Comparison of ENCODE assay signal across 9 cellular contexts in genomic region chr9:129270903-129271431, GRCh38.
DNase-seq lines count a peak whose midpoint lies in the region; ATAC-seq, FAIRE-seq and TF ChIP-seq lines count a peak whose summit lies in the region.
"Had no signal": no experiment of that assay in that cellular context is flagged by ENCODE, and none has a peak within 500 bp of the region (broad histone marks: within the 10 kb centered on the region; RNA-seq: fewer than 3 reads in every experiment).

No MANE protein-coding gene starts in this region.

- POLR2A ChIA-PET in K562 (lab: Yijun Ruan, JAX), result interaction anchor here (0.6 kb wide), 1 partner anchor 571 kb away, joined by 3 read pairs; no protein-coding TSS in a partner anchor

- TF ChIP-seq CTCF in K562 (IDR thresholded peaks at IDR 0.05 in 2 of 3, conservative IDR thresholded peaks at IDR 0.05 in 1 of 3; ENCODE audit: insufficient read depth in 2 of 3, low read depth in 1 of 3, low read length in 3 of 3) (no peak), BE2C (IDR thresholded peaks at IDR 0.05; ENCODE audit: low read depth, low read length) (no peak)

- H3K36me3 ChIP-seq in K562 (ENCODE audit: control insufficient read depth, insufficient read depth, low read length) (no peaks in the 10 kb centered on the region), BE2C (no peaks in the 10 kb centered on the region)

- 7% methylated on average over 11 of the region's 11 CpGs for WGBS in K562 (ENCODE audit: insufficient coverage, low coverage, missing lambda C conversion rate)

- H3K9ac ChIP-seq in K562 (ENCODE audit: insufficient read depth in 1 of 2, low read depth in 2 of 2, low read length in 2 of 2), result no peak overlapping the region

- CTCF ChIA-PET in K562 (lab: Yijun Ruan, JAX; ENCODE audit: low intra/inter-chr PET ratio), result no interaction called here

- H3K27me3 ChIP-seq in K562 (ENCODE audit: control insufficient read depth in 2 of 2, insufficient read depth in 2 of 2, low read length in 2 of 2) (peaks cover 23 to 46% of the 10 kb centered on the region in 2 experiments; a peak in 4 of 5 replicates), BE2C (no peaks in the 10 kb centered on the region)

- peaks cover 3% of the 10 kb centered on the region; the same call in 1 of the 2 replicates for H4K20me1 ChIP-seq in K562 (replicated peaks; ENCODE audit: control insufficient read depth, insufficient read depth, low read length)

- in situ Hi-C loops in K562 (cut with MboI), result no loop called here

- no peak overlapping the region for H2AFZ ChIP-seq in K562 (ENCODE audit: low read depth, low read length)

- H3K9me3 ChIP-seq in K562 (replicated peaks; ENCODE audit: control insufficient read depth, insufficient read depth, low read depth, low read length), result no peaks in the 10 kb centered on the region
- no peaks in the 10 kb centered on the region for H3K9me3 ChIP-seq in BE2C

- TF ChIP-seq RAD21 in K562 (CRISPR knock-in tag; conservative IDR thresholded peaks at IDR 0.05 in 1 of 2, IDR thresholded peaks at IDR 0.05 in 1 of 2), result no peak

- H3K4me3 ChIP-seq in K562 (no peak overlapping the region), BE2C (ENCODE audit: low read depth, low read length) (no peak overlapping the region)

- no peak for FAIRE-seq in K562 (lab: Jason Lieb, UNC)
- FAIRE-seq: bronchial epithelial cell had no signal

- H3K9me1 ChIP-seq in K562 (ENCODE audit: control insufficient read depth, insufficient read depth, low read length), result no peaks in the 10 kb centered on the region

- DNase-seq in Ammon's horn (ENCODE audit: low spot score) (peak; percentile 41), GM19240 (ENCODE audit: insufficient read length, low spot score) (peak; percentile 49), K562 (ENCODE audit: extremely low read depth in 1 of 4, low spot score in 3 of 4) (no peak), BE2C (no peak), HUDEP-2 (lab: John Stamatoyannopoulos, UW; ENCODE audit: unreplicated experiment in 76 of 76) (no peak)
- DNase-seq in stimulated activated naive CD8-positive, alpha-beta T cell treated with anti-CD3 and anti-CD28 coated beads, Interleukin-15, Interleukin-2, amounts not matched to agents 100 U/mL and 50 U/mL, for 24 hours, result peak; percentile 19
- DNase-seq in effector CD4-positive, alpha-beta T cell, result no peak

- ATAC-seq in HG03520 (IDR thresholded peaks at IDR 0.05; ENCODE audit: unreplicated experiment), result peak; percentile 47
- ATAC-seq in K562, result no peak
- ATAC-seq in stimulated activated naive CD8-positive, alpha-beta T cell treated with anti-CD3 and anti-CD28 coated beads, Interleukin-15, Interleukin-2, amounts not matched to agents 100 U/mL and 50 U/mL, for 24 hours, result peak; percentile 43

- intact Hi-C loops in K562 (cut with micrococcal nuclease), result no loop called here

- H3K4me2 ChIP-seq in K562 (ENCODE audit: insufficient read depth, low read length), result no peak overlapping the region

- no TSS peak for BruUV-seq in K562 (replicated peaks; lab: Mats Ljungman, UMichigan)

- no peak overlapping the region for H3K27ac ChIP-seq in K562 (ENCODE audit: extremely low read depth, low read depth, low read length)

- no peaks in the 10 kb centered on the region for H3K79me2 ChIP-seq in K562 (ENCODE audit: control insufficient read depth, insufficient read depth, low read length)

- TF ChIP-seq EP300 in K562 (IDR thresholded peaks at IDR 0.05; ENCODE audit: low read length), result no peak

- H3K4me1 ChIP-seq in K562 (replicated peaks in 1 of 2; ENCODE audit: control insufficient read depth in 2 of 2, insufficient read depth in 2 of 2, low read length in 2 of 2) (peaks cover 0 to 3% of the 10 kb centered on the region in 2 experiments; a peak in 3 of 5 replicates), BE2C (no peaks in the 10 kb centered on the region)

- no peak for TF ChIP-seq POLR2A in K562 (conservative IDR thresholded peaks at IDR 0.05)

TF ChIP-seq in K562, 482 proteins besides CTCF, POLR2A, EP300 and RAD21:
- TF ChIP-seq ZNF766 (CRISPR knock-in tag; conservative IDR thresholded peaks at IDR 0.05) (0 out of 2 replicates have a peak, but pooled peaks have one; percentile 41), ZBTB40 (IDR thresholded peaks at IDR 0.05) (peak; percentile 42; the same call in 1 of the 2 replicates), ZBTB40 (CRISPR knock-in tag; IDR thresholded peaks at IDR 0.05) (no peak), NFE2 (IDR thresholded peaks at IDR 0.05; ENCODE audit: low read depth) (no peak), RFX5 (IDR thresholded peaks at IDR 0.05; ENCODE audit: low read depth, low read length) (no peak), DMBX1 (CRISPR knock-in tag; IDR thresholded peaks at IDR 0.05; ENCODE audit: borderline replicate concordance) (no peak), DEAF1 (CRISPR knock-in tag; IDR thresholded peaks at IDR 0.05) (no peak), NR2C1 (IDR thresholded peaks at IDR 0.05) (no peak), NR2C1 (tag; IDR thresholded peaks at IDR 0.05) (no peak), ZNF212 (CRISPR knock-in tag; IDR thresholded peaks at IDR 0.05) (no peak)
TF ChIP-seq in K562: peak in this region for 2.

Comparison
In these comparisons a context has a peak if more than half of its experiments do, and no peak if none do; other contexts are left out.
1. DNase-seq: peak in Ammon's horn (single experiment), GM19240 (single experiment) and stimulated activated naive CD8-positive, alpha-beta T cell treated with anti-CD3 and anti-CD28 coated beads, Interleukin-15, Interleukin-2, amounts not matched to agents 100 U/mL and 50 U/mL, for 24 hours (single experiment); none in K562 (0 of 4), BE2C (single experiment), HUDEP-2 (0 of 76) and effector CD4-positive, alpha-beta T cell (single experiment).